Comparison of ENCODE assay signal across 29 cellular contexts in genomic region chr21:29176721-29177120, GRCh38. TPM values are rescaled to one million over a fixed set of nuclear protein-coding genes. Genes with fewer than 3 reads are reported as not detected.
DNase-seq lines count a peak whose midpoint lies in the region; ATAC-seq and TF ChIP-seq lines count a peak whose summit lies in the region.
"Had no signal": no experiment of that assay in that cellular context is flagged by ENCODE, and none has a peak within 500 bp of the region (broad histone marks: within the 10 kb centered on the region; RNA-seq: fewer than 3 reads in every experiment).

No MANE protein-coding gene starts in this region.

- H2BK15ac ChIP-seq in mesenchymal stem cell (ENCODE audit: low read depth, poor library complexity, severe bottlenecking) = peak overlapping the region; percentile 83

- no peak for TF ChIP-seq CTCF in 22Rv1 (IDR thresholded peaks at IDR 0.05)
- TF ChIP-seq CTCF in DOHH2 (IDR thresholded peaks at IDR 0.05; ENCODE audit: low read depth, low read length, poor library complexity, severe bottlenecking) = no peak
- TF ChIP-seq CTCF in body of pancreas (IDR thresholded peaks at IDR 0.05) = no peak
- no peak for TF ChIP-seq CTCF in upper lobe of left lung (IDR thresholded peaks at IDR 0.05)

- no peaks in the 10 kb centered on the region for H3K9me2 ChIP-seq in DOHH2 (replicated peaks; ENCODE audit: control insufficient read depth, low read length)
- H3K9me2 ChIP-seq in Karpas-422 (replicated peaks; ENCODE audit: insufficient read depth, low read length) = no peaks in the 10 kb centered on the region

- H3K4me3 ChIP-seq in DOHH2 (ENCODE audit: low read length) = no peak overlapping the region
- no peak overlapping the region; the same call in 1 of the 2 replicates for H3K4me3 ChIP-seq in Karpas-422 (ENCODE audit: low read length)
- H3K4me3 ChIP-seq in mesenchymal stem cell (ENCODE audit: insufficient read depth in 1 of 2, low read depth in 1 of 2, low read length in 2 of 2) = no peak overlapping the region
- no peak overlapping the region for H3K4me3 ChIP-seq in body of pancreas
- no peak overlapping the region for H3K4me3 ChIP-seq in upper lobe of left lung
- H3K4me3 ChIP-seq: cardiac muscle cell, colonic mucosa, skin epidermis had no signal

- peak; percentile 74 for DNase-seq in Karpas-422
- no peak for DNase-seq in mesenchymal stem cell
- no peak for DNase-seq in body of pancreas
- no peak for DNase-seq in NCI-H1417 treated with DMSO at 0.1 percent for 48 hours (lab: John Stamatoyannopoulos, UW)
- DNase-seq in upper lobe of left lung = no peak
- DNase-seq in activated CD4-positive, CD25-positive, alpha-beta regulatory T cell (lab: John Stamatoyannopoulos, UW) = no peak
- DNase-seq: ACHN; activated CD4-positive, alpha-beta T cell treated with anti-CD3 and anti-CD28 coated beads, Interleukin-2, amount 10 ng/mL, durations not matched to agents 7 days and 5 days; activated gamma-delta T cell; activated naive CD8-positive, alpha-beta T cell treated with anti-CD3 and anti-CD28 coated beads for 36 hours; anterior cingulate cortex; colonic mucosa; DMS79; effector memory CD4-positive, alpha-beta T cell; GDM1; hippocampal formation; NCI-H1048; NCI-H187; stimulated activated naive B cell treated with anti-CD40 and anti-IgM and Interleukin-4, amounts not matched to agents 10 μg/mL and 1 μg/mL and 100 μg/mL, for 72 hours; substantia nigra; T1000 had no signal

- H3K27ac ChIP-seq in 22Rv1 (peak overlapping the region; percentile 71; the same call in 1 of the 2 replicates), DOHH2 (ENCODE audit: low read depth, low read length) (no peak overlapping the region), Karpas-422 (ENCODE audit: low read length) (peak overlapping the region; percentile 71), mesenchymal stem cell (ENCODE audit: low read length, poor library complexity, severe bottlenecking) (no peak overlapping the region), body of pancreas (peak overlapping the region in 1 of 4 donors; percentile 28), upper lobe of left lung (no peak overlapping the region)
- H3K27ac ChIP-seq: cardiac muscle cell, colonic mucosa, epithelial cell of prostate had no signal

- no peak for TF ChIP-seq EP300 in upper lobe of left lung (IDR thresholded peaks at IDR 0.05)

- H2BK12ac ChIP-seq in mesenchymal stem cell (ENCODE audit: low read length in 2 of 2) = peak overlapping the region; percentile 69 to 98

- H2BK120ac ChIP-seq in mesenchymal stem cell (ENCODE audit: low read depth, low read length) = peak overlapping the region; percentile 8

- H3K4me1 ChIP-seq in DOHH2 (ENCODE audit: control insufficient read depth, low read length) (peaks cover 14% of the 10 kb centered on the region), Karpas-422 (ENCODE audit: low read length) (peaks cover 32% of the 10 kb centered on the region), mesenchymal stem cell (ENCODE audit: control insufficient read depth, insufficient read depth, low read depth, low read length) (no peaks in the 10 kb centered on the region), body of pancreas (peaks cover 37% of the 10 kb centered on the region), upper lobe of left lung (peaks cover 6 to 18% (median 13%) of the 10 kb centered on the region in 4 donors)

- no peak for TF ChIP-seq POLR2A in body of pancreas (IDR thresholded peaks at IDR 0.05)
- TF ChIP-seq POLR2A in upper lobe of left lung (IDR thresholded peaks at IDR 0.05) = no peak

- H3K79me1 ChIP-seq in mesenchymal stem cell (replicated peaks; ENCODE audit: low read length, poor library complexity, severe bottlenecking) = peaks cover 2% of the 10 kb centered on the region

- peak overlapping the region; percentile 17; the same call in 1 of the 2 replicates for H3K9ac ChIP-seq in Karpas-422 (ENCODE audit: low read length)
- H3K9ac ChIP-seq in mesenchymal stem cell (ENCODE audit: low read length) = peak overlapping the region; percentile 3

- H2AK5ac ChIP-seq in mesenchymal stem cell (ENCODE audit: low read length, severe bottlenecking) = no peak overlapping the region

- 100% methylated on average over 1 of the region's 1 CpG for WGBS in mesenchymal stem cell
- WGBS in body of pancreas, 2 donors = 75 to 92% methylated on average over 1 of the region's 1 CpG
- 41 to 59% methylated on average over 1 of the region's 1 CpG for WGBS in upper lobe of left lung, 2 donors

- H3K79me2 ChIP-seq in DOHH2 (ENCODE audit: control insufficient read depth, low read length) = no peaks in the 10 kb centered on the region
- no peaks in the 10 kb centered on the region for H3K79me2 ChIP-seq in Karpas-422 (ENCODE audit: low read length)

- H4K8ac ChIP-seq in mesenchymal stem cell (ENCODE audit: low read length) = peak overlapping the region; percentile 54

- H3K23ac ChIP-seq in mesenchymal stem cell (ENCODE audit: low read length in 2 of 2) = no peak overlapping the region

- H3K27me3 ChIP-seq in DOHH2 (ENCODE audit: control insufficient read depth, low read length) = no peaks in the 10 kb centered on the region
- no peaks in the 10 kb centered on the region for H3K27me3 ChIP-seq in Karpas-422 (ENCODE audit: low read length)
- no peaks in the 10 kb centered on the region for H3K27me3 ChIP-seq in mesenchymal stem cell (ENCODE audit: control insufficient read depth in 1 of 2, insufficient read depth in 1 of 2, low read length in 2 of 2)
- H3K27me3 ChIP-seq in body of pancreas = no peaks in the 10 kb centered on the region
- H3K27me3 ChIP-seq in upper lobe of left lung = no peaks in the 10 kb centered on the region
- H3K27me3 ChIP-seq: cardiac muscle cell, colonic mucosa had no signal

- H3F3A ChIP-seq in DOHH2 (ENCODE audit: control insufficient read depth, insufficient read depth) = no peaks in the 10 kb centered on the region

- no peaks in the 10 kb centered on the region for H3K36me3 ChIP-seq in DOHH2 (ENCODE audit: control insufficient read depth, low read length)
- no peaks in the 10 kb centered on the region for H3K36me3 ChIP-seq in Karpas-422 (ENCODE audit: insufficient read depth, low read length)
- H3K36me3 ChIP-seq in mesenchymal stem cell (ENCODE audit: control insufficient read depth in 1 of 2, insufficient read depth in 2 of 2, low read depth in 1 of 2, low read length in 2 of 2) = peaks cover 0 to 9% of the 10 kb centered on the region in 2 experiments
- H3K36me3 ChIP-seq in body of pancreas (replicated peaks in 1 of 2; ENCODE audit: insufficient read depth in 1 of 2, low read depth in 2 of 2) = no peaks in the 10 kb centered on the region
- no peaks in the 10 kb centered on the region for H3K36me3 ChIP-seq in upper lobe of left lung
- H3K36me3 ChIP-seq: cardiac muscle cell, colonic mucosa had no signal

- H4K20me1 ChIP-seq in DOHH2 (ENCODE audit: control insufficient read depth, insufficient read depth, low read depth, low read length) (no peaks in the 10 kb centered on the region), Karpas-422 (ENCODE audit: insufficient read depth, low read depth, low read length) (no peaks in the 10 kb centered on the region)

- ATAC-seq in body of pancreas = no peak
- no peak for ATAC-seq in upper lobe of left lung (ENCODE audit: low FRiP score in 2 of 2)
- ATAC-seq: stimulated activated naive B cell treated with anti-CD40 and anti-IgM and Interleukin-4, amounts not matched to agents 10 μg/mL and 1 μg/mL and 100 μg/mL, for 72 hours had no signal

- H3K9me3 ChIP-seq in DOHH2 (ENCODE audit: control insufficient read depth, insufficient read depth, low read length) (no peaks in the 10 kb centered on the region), Karpas-422 (ENCODE audit: low read length) (no peaks in the 10 kb centered on the region), mesenchymal stem cell (ENCODE audit: control insufficient read depth, low read length) (no peaks in the 10 kb centered on the region), body of pancreas (no peaks in the 10 kb centered on the region), upper lobe of left lung (no peaks in the 10 kb centered on the region)
- H3K9me3 ChIP-seq: colonic mucosa had no signal

- intact Hi-C loops in body of pancreas (cut with DNase I) = no loop called here

- peak overlapping the region; percentile 58 to 80 for H3K4ac ChIP-seq in mesenchymal stem cell (ENCODE audit: low read depth in 1 of 2, low read length in 2 of 2)

- H3K4me2 ChIP-seq in DOHH2 (ENCODE audit: low read length) (peak overlapping the region; percentile 26), Karpas-422 (ENCODE audit: low read depth, low read length, poor library complexity, severe bottlenecking) (peak overlapping the region; percentile 31), mesenchymal stem cell (ENCODE audit: low read length, poor library complexity, severe bottlenecking) (no peak overlapping the region)

- H4K91ac ChIP-seq in mesenchymal stem cell (ENCODE audit: low read length) = no peak overlapping the region

- peak overlapping the region; percentile 9; the same call in 1 of the 2 replicates for H2AFZ ChIP-seq in Karpas-422 (ENCODE audit: low read length)
- H2AFZ ChIP-seq in mesenchymal stem cell (ENCODE audit: low read depth, low read length) = no peak overlapping the region

- no peak overlapping the region for H2BK5ac ChIP-seq in mesenchymal stem cell (ENCODE audit: low read depth, low read length, poor library complexity, severe bottlenecking)

- peak overlapping the region in 1 of 2 experiments; percentile 87 for H3K14ac ChIP-seq in mesenchymal stem cell (ENCODE audit: low read length in 2 of 2)

- peak overlapping the region; percentile 46 to 86 for H3K18ac ChIP-seq in mesenchymal stem cell (ENCODE audit: low read depth in 1 of 2, low read length in 2 of 2)

RNA-seq across cellular contexts. Expression of gene MAP3K7CL, which starts 46.3 kb away (rescaled TPM):
- 34.8 and 38.3 TPM in 2 replicates for total RNA-seq in Karpas-422 (2014; rRNA removed; shearing (Covaris generic); ENCODE audit: low replicate concordance)
- 16.6 TPM for polyA plus RNA-seq in mesenchymal stem cell (2013, experiment 1 of 2)
- polyA plus RNA-seq in mesenchymal stem cell (2013, experiment 2 of 2) = 16.7 TPM
- total RNA-seq in body of pancreas (10 to 100 TPM in 1 of 2 donors, 1 to 10 TPM in 1; 5.2 to 12.5 TPM), upper lobe of left lung (1 to 10 TPM; 3.5 to 9.4 (median 5.9) TPM)
- total RNA-seq: H1, NCI-H460 had no signal
- polyA plus RNA-seq: cardiac muscle cell, H1, neural cell had no signal

Comparison
In these comparisons a context has a peak if more than half of its experiments do, and no peak if none do; other contexts are left out.
1. H3K27ac ChIP-seq: peak in 22Rv1 (single experiment) and Karpas-422 (single experiment); none in DOHH2 (single experiment), mesenchymal stem cell (single experiment) and upper lobe of left lung (0 of 4).